In the genomic region with DNA sequence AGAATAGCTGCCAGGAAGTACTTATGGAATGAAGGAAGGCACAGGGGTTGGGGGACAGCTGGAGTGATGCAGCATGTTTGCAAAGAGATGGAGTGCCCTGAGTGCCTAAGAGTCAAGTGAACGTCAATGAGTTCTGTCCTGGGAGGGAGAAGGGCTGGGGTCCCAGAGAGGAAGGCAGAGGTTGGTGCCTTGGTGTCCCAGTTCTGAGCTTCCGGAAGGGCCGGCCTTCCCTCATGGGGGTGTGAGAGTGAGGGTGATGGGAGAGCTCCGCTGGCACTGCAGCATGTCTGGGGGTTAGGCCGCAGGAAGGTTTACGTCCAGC, we compare ENCODE assay signal across 8 cellular contexts. TPM values are rescaled to one million over a fixed set of nuclear protein-coding genes. Genes with fewer than 3 reads are reported as not detected.
DNase-seq lines count a peak whose midpoint lies in the region; TF ChIP-seq lines count a peak whose summit lies in the region.

No MANE protein-coding gene starts in this region.

- POLR2A ChIA-PET in activated CD4-positive, alpha-beta T cell treated with anti-CD3 and anti-CD28 coated beads, Interleukin-2, amount 10 ng/mL, durations not matched to agents 7 days and 5 days (lab: Charles Lee): no interaction called here

- H3K36me3 ChIP-seq in WERI-Rb-1 (no peaks in the 10 kb centered on the region), hepatocyte (replicated peaks; ENCODE audit: insufficient read depth, low read depth) (no peaks in the 10 kb centered on the region)

- DNase-seq in activated CD4-positive, alpha-beta T cell treated with anti-CD3 and anti-CD28 coated beads, Interleukin-2, amount 10 ng/mL, durations not matched to agents 7 days and 5 days: no peak
- no peak for DNase-seq in activated CD4-positive, alpha-beta T cell treated with anti-CD3 and anti-CD28 coated beads for 48 hours
- DNase-seq in WERI-Rb-1: no peak
- DNase-seq in hepatocyte (ENCODE audit: low spot score): no peak
- DNase-seq in substantia nigra (lab: John Stamatoyannopoulos, UW): no peak
- no peak for DNase-seq in stimulated activated CD4-positive, alpha-beta T cell treated with anti-CD3 and anti-CD28 coated beads, Interleukin-12 subunit alpha, Interleukin-12 subunit beta, amount 100 ng/mL, for 4 hours
- DNase-seq in GF-D8 (lab: John Stamatoyannopoulos, UW): no peak
- DNase-seq in SIG-M5 (lab: John Stamatoyannopoulos, UW): no peak

- no peaks in the 10 kb centered on the region for H3K9me2 ChIP-seq in hepatocyte (replicated peaks; ENCODE audit: insufficient read depth)

- H3K4me3 ChIP-seq in WERI-Rb-1 (ENCODE audit: low read depth, low read length) (no peak overlapping the region), hepatocyte (no peak overlapping the region)

- no peaks in the 10 kb centered on the region for H3K9me3 Mint-ChIP-seq in activated CD4-positive, alpha-beta T cell treated with anti-CD3 and anti-CD28 coated beads, Interleukin-2, amount 10 ng/mL, durations not matched to agents 7 days and 5 days

- no peak for TF ChIP-seq CTCF in WERI-Rb-1 (IDR thresholded peaks at IDR 0.05; ENCODE audit: low read depth, low read length)
- no peak for TF ChIP-seq CTCF in hepatocyte (IDR thresholded peaks at IDR 0.05; ENCODE audit: poor library complexity)

- peaks cover 60% of the 10 kb centered on the region for H3K4me1 Mint-ChIP-seq in activated CD4-positive, alpha-beta T cell treated with anti-CD3 and anti-CD28 coated beads, Interleukin-2, amount 10 ng/mL, durations not matched to agents 7 days and 5 days

- peaks cover 64% of the 10 kb centered on the region for H3K4me1 ChIP-seq in hepatocyte (ENCODE audit: insufficient read depth)

- H3K27ac ChIP-seq in WERI-Rb-1 (0 out of 2 replicates have a peak overlapping the region, but pooled peaks have one; percentile 2), hepatocyte (no peak overlapping the region), substantia nigra (ENCODE audit: low read depth, low read length, poor library complexity, severe bottlenecking) (peak overlapping the region; percentile 64)

- H4K20me1 ChIP-seq in hepatocyte (ENCODE audit: insufficient read depth, poor library complexity, severe bottlenecking): no peaks in the 10 kb centered on the region

- H3K4me3 Mint-ChIP-seq in activated CD4-positive, alpha-beta T cell treated with anti-CD3 and anti-CD28 coated beads, Interleukin-2, amount 10 ng/mL, durations not matched to agents 7 days and 5 days: peak overlapping the region; percentile 73

- CTCF ChIA-PET in activated CD4-positive, alpha-beta T cell treated with anti-CD3 and anti-CD28 coated beads, Interleukin-2, amount 10 ng/mL, durations not matched to agents 7 days and 5 days (lab: Charles Lee): interaction anchor here (0.6 to 6.6 kb wide), 21 partner anchors 9 to 202 kb away, joined by 3 to 54 read pairs (median 7); a partner anchor contains a TSS

- WGBS in hepatocyte (ENCODE audit: low lambda C conversion rate, missing lambda C conversion rate): 40% methylated on average over 6 of the region's 6 CpGs

- H3K79me2 ChIP-seq in hepatocyte: no peaks in the 10 kb centered on the region

- H3K4me2 ChIP-seq in hepatocyte: peak overlapping the region; percentile 68

- H3K9me3 ChIP-seq in WERI-Rb-1 (ENCODE audit: severe bottlenecking) (no peaks in the 10 kb centered on the region), hepatocyte (ENCODE audit: low read depth) (no peaks in the 10 kb centered on the region)

- no peak overlapping the region for H2AFZ ChIP-seq in hepatocyte

- H3K27me3 Mint-ChIP-seq in activated CD4-positive, alpha-beta T cell treated with anti-CD3 and anti-CD28 coated beads, Interleukin-2, amount 10 ng/mL, durations not matched to agents 7 days and 5 days: peaks cover 38% of the 10 kb centered on the region

- no peaks in the 10 kb centered on the region for H3K36me3 Mint-ChIP-seq in activated CD4-positive, alpha-beta T cell treated with anti-CD3 and anti-CD28 coated beads, Interleukin-2, amount 10 ng/mL, durations not matched to agents 7 days and 5 days (ENCODE audit: low read depth)

- H3K27me3 ChIP-seq in WERI-Rb-1 (ENCODE audit: insufficient read depth, low read depth, severe bottlenecking): no peaks in the 10 kb centered on the region
- peaks cover 26% of the 10 kb centered on the region for H3K27me3 ChIP-seq in hepatocyte

- no peak overlapping the region for H3K27ac Mint-ChIP-seq in activated CD4-positive, alpha-beta T cell treated with anti-CD3 and anti-CD28 coated beads, Interleukin-2, amount 10 ng/mL, durations not matched to agents 7 days and 5 days

RNA-seq across cellular contexts. Expression of a gene that starts 17.6 kb away (rescaled TPM):
- total RNA-seq in activated CD4-positive, alpha-beta T cell treated with anti-CD3 and anti-CD28 coated beads, Interleukin-2, amount 10 ng/mL, durations not matched to agents 7 days and 5 days: not detected
- total RNA-seq in hepatocyte: 7.9 and 13.8 TPM in 2 replicates
- polyA plus RNA-seq in hepatocyte: 3.6 and 4.8 TPM in 2 replicates

RNA-seq across cellular contexts. Expression of a gene that starts 17.7 kb away (rescaled TPM):
- total RNA-seq in activated CD4-positive, alpha-beta T cell treated with anti-CD3 and anti-CD28 coated beads, Interleukin-2, amount 10 ng/mL, durations not matched to agents 7 days and 5 days: not detected
- 0.03 and 0.84 TPM in 2 replicates for total RNA-seq in hepatocyte
- polyA plus RNA-seq in hepatocyte: not detected in 2 replicates

RNA-seq across cellular contexts. Expression of a gene that starts 40.4 kb away (rescaled TPM):
- total RNA-seq in activated CD4-positive, alpha-beta T cell treated with anti-CD3 and anti-CD28 coated beads, Interleukin-2, amount 10 ng/mL, durations not matched to agents 7 days and 5 days: under 1 TPM in 1 of 2 experiments, not detected in 1; 0.62 TPM
- not detected in 2 replicates for total RNA-seq in hepatocyte
- not detected in 2 replicates for polyA plus RNA-seq in hepatocyte

RNA-seq across cellular contexts. Expression of a gene that starts 45.8 kb away (rescaled TPM):
- 1 to 10 TPM in 1 of 2 experiments, under 1 TPM in 1; 0.77 to 1.1 TPM for total RNA-seq in activated CD4-positive, alpha-beta T cell treated with anti-CD3 and anti-CD28 coated beads, Interleukin-2, amount 10 ng/mL, durations not matched to agents 7 days and 5 days
- 54.5 and 93.5 TPM in 2 replicates for total RNA-seq in hepatocyte
- 171 and 195 TPM in 2 replicates for polyA plus RNA-seq in hepatocyte

RNA-seq across cellular contexts. Expression of a gene that starts 58.4 kb away (rescaled TPM):
- total RNA-seq in activated CD4-positive, alpha-beta T cell treated with anti-CD3 and anti-CD28 coated beads, Interleukin-2, amount 10 ng/mL, durations not matched to agents 7 days and 5 days: 10 to 100 TPM; 29.9 to 33.4 TPM
- 5.6 and 17.4 TPM in 2 replicates for total RNA-seq in hepatocyte
- polyA plus RNA-seq in hepatocyte: 28.3 and 28.6 TPM in 2 replicates
